Comparison of ENCODE assay signal across 24 cellular contexts in the genomic region with DNA sequence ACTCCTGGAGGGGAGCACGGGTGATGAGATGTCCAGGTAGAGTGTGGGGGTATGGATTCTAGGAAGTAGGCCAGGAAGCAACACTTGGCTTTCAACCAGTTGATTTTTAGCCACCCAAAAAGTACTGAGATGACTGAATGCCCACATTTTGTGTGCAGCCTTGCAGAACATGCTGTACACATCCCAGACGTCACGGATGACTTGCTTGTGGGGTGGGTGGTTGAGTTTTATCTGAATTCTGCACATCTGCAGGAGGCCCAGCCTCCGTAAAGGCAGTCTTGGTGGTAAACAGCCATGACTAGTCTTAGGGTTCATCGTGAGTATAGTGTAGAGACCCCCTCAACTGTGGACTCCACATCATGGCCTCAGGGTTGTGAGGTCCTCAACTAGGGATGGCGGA. TPM values are rescaled to one million over a fixed set of nuclear protein-coding genes. Genes with fewer than 3 reads are reported as not detected.
A peak's percentile ranks its signal among the peaks of the same experiment; 100 is the strongest.
DNase-seq lines count a peak whose midpoint lies in the region; ATAC-seq and TF ChIP-seq lines count a peak whose summit lies in the region.
"Had no signal": no experiment of that assay in that cellular context is flagged by ENCODE, and none has a peak within 500 bp of the region (broad histone marks: within the 10 kb centered on the region; RNA-seq: fewer than 3 reads in every experiment).

No MANE protein-coding gene starts in this region.

- POLR2A ChIA-PET in activated CD4-positive, alpha-beta T cell treated with anti-CD3 and anti-CD28 coated beads for 36 hours (lab: Charles Lee): no interaction called here

- peaks cover 21% of the 10 kb centered on the region for H3K36me3 ChIP-seq in DOHH2 (ENCODE audit: control insufficient read depth, low read length)
- peaks cover 72% of the 10 kb centered on the region for H3K36me3 ChIP-seq in lower lobe of right lung
- H3K36me3 ChIP-seq: BE2C had no signal

- peaks cover 33% of the 10 kb centered on the region for H3K4me1 Mint-ChIP-seq in activated CD4-positive, alpha-beta T cell treated with anti-CD3 and anti-CD28 coated beads for 36 hours
- peaks cover 16% of the 10 kb centered on the region for H3K4me1 Mint-ChIP-seq in activated CD4-positive, alpha-beta T cell treated with anti-CD3 and anti-CD28 coated beads, Interleukin-2, amount 10 ng/mL, durations not matched to agents 24 days and 14 days
- peaks cover 16% of the 10 kb centered on the region for H3K4me1 Mint-ChIP-seq in activated naive CD8-positive, alpha-beta T cell treated with anti-CD3 and anti-CD28 coated beads, Interleukin-2, amount 50 U/mL, for 24 hours

- H3K4me3 Mint-ChIP-seq in activated CD4-positive, alpha-beta T cell treated with anti-CD3 and anti-CD28 coated beads for 36 hours: no peak overlapping the region
- no peak overlapping the region for H3K4me3 Mint-ChIP-seq in activated CD4-positive, alpha-beta T cell treated with anti-CD3 and anti-CD28 coated beads, Interleukin-2, amount 10 ng/mL, durations not matched to agents 24 days and 14 days
- H3K4me3 Mint-ChIP-seq in activated naive CD8-positive, alpha-beta T cell treated with anti-CD3 and anti-CD28 coated beads, Interleukin-2, amount 50 U/mL, for 24 hours: no peak overlapping the region

- intact Hi-C loops in activated CD4-positive, alpha-beta T cell treated with anti-CD3 and anti-CD28 coated beads for 36 hours (cut with DNase I, micrococcal nuclease): no loop called here
- intact Hi-C loops in activated CD4-positive, alpha-beta T cell treated with anti-CD3 and anti-CD28 coated beads, Interleukin-2, amount 10 ng/mL, durations not matched to agents 24 days and 14 days (cut with micrococcal nuclease): no loop called here
- intact Hi-C loops in lower lobe of right lung (cut with DNase I): no loop called here

- peaks cover 45% of the 10 kb centered on the region for H3K4me1 ChIP-seq in DOHH2 (ENCODE audit: control insufficient read depth, low read length)
- no peaks in the 10 kb centered on the region for H3K4me1 ChIP-seq in lower lobe of right lung
- H3K4me1 ChIP-seq: BE2C, stomach, upper lobe of left lung had no signal

- H3K36me3 Mint-ChIP-seq in activated CD4-positive, alpha-beta T cell treated with anti-CD3 and anti-CD28 coated beads for 36 hours (ENCODE audit: low read depth): peaks cover 82% of the 10 kb centered on the region
- H3K36me3 Mint-ChIP-seq in activated CD4-positive, alpha-beta T cell treated with anti-CD3 and anti-CD28 coated beads, Interleukin-2, amount 10 ng/mL, durations not matched to agents 24 days and 14 days (ENCODE audit: low read depth): peaks cover 87% of the 10 kb centered on the region
- H3K36me3 Mint-ChIP-seq in activated naive CD8-positive, alpha-beta T cell treated with anti-CD3 and anti-CD28 coated beads, Interleukin-2, amount 50 U/mL, for 24 hours (ENCODE audit: low read depth): peaks cover 84% of the 10 kb centered on the region

- no peaks in the 10 kb centered on the region for H4K20me1 ChIP-seq in DOHH2 (ENCODE audit: control insufficient read depth, insufficient read depth, low read depth, low read length)

- no peaks in the 10 kb centered on the region for H3K27me3 Mint-ChIP-seq in activated CD4-positive, alpha-beta T cell treated with anti-CD3 and anti-CD28 coated beads for 36 hours
- H3K27me3 Mint-ChIP-seq in activated CD4-positive, alpha-beta T cell treated with anti-CD3 and anti-CD28 coated beads, Interleukin-2, amount 10 ng/mL, durations not matched to agents 24 days and 14 days: no peaks in the 10 kb centered on the region
- H3K27me3 Mint-ChIP-seq in activated naive CD8-positive, alpha-beta T cell treated with anti-CD3 and anti-CD28 coated beads, Interleukin-2, amount 50 U/mL, for 24 hours: no peaks in the 10 kb centered on the region
- H3K27me3 Mint-ChIP-seq: naive B cell had no signal

- H3K27me3 ChIP-seq in DOHH2 (ENCODE audit: control insufficient read depth, low read length) (no peaks in the 10 kb centered on the region), lower lobe of right lung (ENCODE audit: low read depth) (no peaks in the 10 kb centered on the region)
- H3K27me3 ChIP-seq: BE2C, stomach, upper lobe of left lung had no signal

- peak overlapping the region; percentile 55 for H3K27ac Mint-ChIP-seq in activated CD4-positive, alpha-beta T cell treated with anti-CD3 and anti-CD28 coated beads for 36 hours
- H3K27ac Mint-ChIP-seq in activated CD4-positive, alpha-beta T cell treated with anti-CD3 and anti-CD28 coated beads, Interleukin-2, amount 10 ng/mL, durations not matched to agents 24 days and 14 days: no peak overlapping the region
- peak overlapping the region; percentile 65 for H3K27ac Mint-ChIP-seq in activated naive CD8-positive, alpha-beta T cell treated with anti-CD3 and anti-CD28 coated beads, Interleukin-2, amount 50 U/mL, for 24 hours

- no peaks in the 10 kb centered on the region for H3K9me3 Mint-ChIP-seq in activated CD4-positive, alpha-beta T cell treated with anti-CD3 and anti-CD28 coated beads for 36 hours (ENCODE audit: low read depth)
- H3K9me3 Mint-ChIP-seq in activated CD4-positive, alpha-beta T cell treated with anti-CD3 and anti-CD28 coated beads, Interleukin-2, amount 10 ng/mL, durations not matched to agents 24 days and 14 days: peaks cover 3% of the 10 kb centered on the region
- peaks cover 4% of the 10 kb centered on the region for H3K9me3 Mint-ChIP-seq in activated naive CD8-positive, alpha-beta T cell treated with anti-CD3 and anti-CD28 coated beads, Interleukin-2, amount 50 U/mL, for 24 hours
- H3K9me3 Mint-ChIP-seq: naive B cell had no signal

- CTCF ChIA-PET in activated CD4-positive, alpha-beta T cell treated with anti-CD3 and anti-CD28 coated beads for 36 hours (lab: Charles Lee): interaction anchor here (1.5 kb wide), 1 partner anchor 8 kb away, joined by 5 read pairs; no protein-coding TSS in a partner anchor

- H3K9me3 ChIP-seq in DOHH2 (ENCODE audit: control insufficient read depth, insufficient read depth, low read length): peaks cover 13% of the 10 kb centered on the region; the same call in 1 of the 2 replicates
- H3K9me3 ChIP-seq in lower lobe of right lung: no peaks in the 10 kb centered on the region
- H3K9me3 ChIP-seq: BE2C, stomach, upper lobe of left lung had no signal

- TF ChIP-seq CTCF in DOHH2 (IDR thresholded peaks at IDR 0.05; ENCODE audit: low read depth, low read length, poor library complexity, severe bottlenecking): no peak
- no peak for TF ChIP-seq CTCF in lower lobe of right lung (IDR thresholded peaks at IDR 0.05)

- peak; percentile 38 for DNase-seq in activated CD4-positive, alpha-beta T cell treated with anti-CD3 and anti-CD28 coated beads for 36 hours
- DNase-seq in activated CD4-positive, alpha-beta T cell treated with anti-CD3 and anti-CD28 coated beads, Interleukin-2, amount 10 ng/mL, durations not matched to agents 24 days and 14 days: no peak
- DNase-seq in activated naive CD8-positive, alpha-beta T cell treated with anti-CD3 and anti-CD28 coated beads, Interleukin-2, amount 50 U/mL, for 24 hours: no peak
- no peak for DNase-seq in lower lobe of right lung
- DNase-seq in MV-4-11 (lab: John Stamatoyannopoulos, UW): no peak
- no peak for DNase-seq in SHP77 treated with DMSO at 0.1 percent for 48 hours (lab: John Stamatoyannopoulos, UW)
- DNase-seq: anterior cingulate cortex, BE2C, caudate nucleus, GDM1, kidney, naive B cell, NCI-H1694 treated with DMSO at 0.1 percent for 48 hours, NCI-H2227 treated with DMSO at 0.1 percent for 48 hours, NCI-H82, SHP77, stomach, upper lobe of left lung had no signal

- H3K4me3 ChIP-seq in DOHH2 (ENCODE audit: low read length) (no peak overlapping the region), lower lobe of right lung (no peak overlapping the region)
- H3K4me3 ChIP-seq: stomach, upper lobe of left lung had no signal

- no peak overlapping the region for H3K27ac ChIP-seq in DOHH2 (ENCODE audit: low read depth, low read length)
- H3K27ac ChIP-seq in lower lobe of right lung: no peak overlapping the region
- H3K27ac ChIP-seq: 22Rv1, stomach, upper lobe of left lung had no signal

- peak overlapping the region; percentile 2; the same call in 1 of the 2 replicates for H3K4me2 ChIP-seq in DOHH2 (ENCODE audit: low read length)

- 0 out of 2 replicates have a peak, but pooled peaks cover 4% of the 10 kb centered on the region for H3F3A ChIP-seq in DOHH2 (ENCODE audit: control insufficient read depth, insufficient read depth)

- H3K79me2 ChIP-seq in DOHH2 (ENCODE audit: control insufficient read depth, low read length): no peaks in the 10 kb centered on the region

- peak; percentile 28 for ATAC-seq in activated CD4-positive, alpha-beta T cell treated with anti-CD3 and anti-CD28 coated beads for 36 hours
- ATAC-seq in HG02763 (IDR thresholded peaks at IDR 0.05; ENCODE audit: unreplicated experiment): peak; percentile 49
- no peak for ATAC-seq in activated naive CD8-positive, alpha-beta T cell treated with anti-CD3 and anti-CD28 coated beads, Interleukin-2, amount 50 U/mL, for 24 hours
- ATAC-seq in lower lobe of right lung: no peak

- H3K9me2 ChIP-seq in DOHH2 (replicated peaks; ENCODE audit: control insufficient read depth, low read length): no peaks in the 10 kb centered on the region

RNA-seq across cellular contexts. Expression of a gene that starts 53.3 kb away (rescaled TPM):
- not detected for total RNA-seq in activated CD4-positive, alpha-beta T cell treated with anti-CD3 and anti-CD28 coated beads for 36 hours
- total RNA-seq in activated CD4-positive, alpha-beta T cell treated with anti-CD3 and anti-CD28 coated beads, Interleukin-2, amount 10 ng/mL, durations not matched to agents 24 days and 14 days: not detected in 2 replicates
- not detected for total RNA-seq in lower lobe of right lung
- total RNA-seq: frontal cortex; H4; kidney; stomach; T-helper 1 cell treated with Interleukin-12 subunit alpha and Interleukin-12 subunit beta and Interleukin-4 antibody, amounts not matched to agents 30 ng/mL and 1 ng/mL, for 36 hours; upper lobe of left lung had no signal

Comparison
In these comparisons a context has a peak if more than half of its experiments do, and no peak if none do; other contexts are left out.
1. ATAC-seq: peak in activated CD4-positive, alpha-beta T cell treated with anti-CD3 and anti-CD28 coated beads for 36 hours (single experiment) and HG02763 (single experiment); none in activated naive CD8-positive, alpha-beta T cell treated with anti-CD3 and anti-CD28 coated beads, Interleukin-2, amount 50 U/mL, for 24 hours (single experiment) and lower lobe of right lung (0 of 2).